18 cellular contexts compared by ENCODE assay signal in genomic region chr13:19664481-19665230, GRCh38. TPM values are rescaled to one million over a fixed set of nuclear protein-coding genes. Genes with fewer than 3 reads are reported as not detected.
DNase-seq lines count a peak whose midpoint lies in the region; ATAC-seq and TF ChIP-seq lines count a peak whose summit lies in the region.
"Had no signal": no experiment of that assay in that cellular context is flagged by ENCODE, and none has a peak within 500 bp of the region (broad histone marks: within the 10 kb centered on the region; RNA-seq: fewer than 3 reads in every experiment).

No MANE protein-coding gene starts in this region.

- H3K36me3 ChIP-seq in MG63 (peaks cover 49% of the 10 kb centered on the region), lower lobe of right lung (peaks cover 100% of the 10 kb centered on the region)

- DNase-seq in activated CD4-positive, alpha-beta T cell treated with anti-CD3 and anti-CD28 coated beads, Interleukin-2, amount 10 ng/mL, durations not matched to agents 7 days and 5 days: no peak
- DNase-seq in activated CD4-positive, alpha-beta T cell treated with anti-CD3 and anti-CD28 coated beads, Interleukin-2, amount 50 U/mL, for 48 hours: no peak
- no peak for DNase-seq in natural killer cell treated with Interleukin-12 subunit alpha and Interleukin-12 subunit beta and Interleukin-15 and Interleukin-18, amount 100 ng/mL, for 72 hours (ENCODE audit: low spot score)
- DNase-seq in MG63: no peak
- DNase-seq in lower lobe of right lung: no peak
- DNase-seq: foreskin melanocyte, mammary epithelial cell, NCI-H2029, NCI-H526 treated with DMSO at 0.1 percent for 48 hours, occipital lobe, upper lobe of left lung had no signal

- no peaks in the 10 kb centered on the region for H3K27me3 Mint-ChIP-seq in activated CD4-positive, alpha-beta T cell treated with anti-CD3 and anti-CD28 coated beads, Interleukin-2, amount 10 ng/mL, durations not matched to agents 7 days and 5 days
- H3K27me3 Mint-ChIP-seq in IgD-negative memory B cell: no peaks in the 10 kb centered on the region
- no peaks in the 10 kb centered on the region for H3K27me3 Mint-ChIP-seq in natural killer cell treated with Interleukin-12 subunit alpha and Interleukin-12 subunit beta and Interleukin-15 and Interleukin-18, amount 100 ng/mL, for 72 hours

- peaks cover 67% of the 10 kb centered on the region for H3K36me3 Mint-ChIP-seq in activated CD4-positive, alpha-beta T cell treated with anti-CD3 and anti-CD28 coated beads, Interleukin-2, amount 10 ng/mL, durations not matched to agents 7 days and 5 days (ENCODE audit: low read depth)
- no peaks in the 10 kb centered on the region for H3K36me3 Mint-ChIP-seq in IgD-negative memory B cell
- H3K36me3 Mint-ChIP-seq in natural killer cell treated with Interleukin-12 subunit alpha and Interleukin-12 subunit beta and Interleukin-15 and Interleukin-18, amount 100 ng/mL, for 72 hours: peaks cover 17% of the 10 kb centered on the region

- H3K4me1 ChIP-seq in lower lobe of right lung: no peaks in the 10 kb centered on the region
- H3K4me1 ChIP-seq: HAP-1, upper lobe of left lung had no signal

- intact Hi-C loops in lower lobe of right lung (cut with DNase I): no loop called here

- H3K4me1 Mint-ChIP-seq in activated CD4-positive, alpha-beta T cell treated with anti-CD3 and anti-CD28 coated beads, Interleukin-2, amount 10 ng/mL, durations not matched to agents 7 days and 5 days: peaks cover 6% of the 10 kb centered on the region
- H3K4me1 Mint-ChIP-seq in IgD-negative memory B cell: peaks cover 0 to 2% (median 1%) of the 10 kb centered on the region in 3 donors
- peaks cover 9 to 10% of the 10 kb centered on the region in 2 donors for H3K4me1 Mint-ChIP-seq in natural killer cell treated with Interleukin-12 subunit alpha and Interleukin-12 subunit beta and Interleukin-15 and Interleukin-18, amount 100 ng/mL, for 72 hours (ENCODE audit: low read depth in 2 of 2)
- H3K4me1 Mint-ChIP-seq: CD14-positive monocyte had no signal

- no peak for ATAC-seq in natural killer cell treated with Interleukin-12 subunit alpha and Interleukin-12 subunit beta and Interleukin-15 and Interleukin-18, amount 100 ng/mL, for 72 hours
- no peak for ATAC-seq in lower lobe of right lung
- no peak for ATAC-seq in GM19351 (IDR thresholded peaks at IDR 0.05; ENCODE audit: unreplicated experiment)
- ATAC-seq: GM12878 had no signal

- H3K27ac ChIP-seq in angular gyrus (ENCODE audit: low read depth, low read length) (peak overlapping the region; percentile 54), lower lobe of right lung (no peak overlapping the region)
- H3K27ac ChIP-seq: upper lobe of left lung had no signal

- POLR2A ChIA-PET in activated CD4-positive, alpha-beta T cell treated with anti-CD3 and anti-CD28 coated beads, Interleukin-2, amount 10 ng/mL, durations not matched to agents 7 days and 5 days (lab: Charles Lee): no interaction called here

- TF ChIP-seq CTCF in lower lobe of right lung (IDR thresholded peaks at IDR 0.05): no peak

- CTCF ChIA-PET in activated CD4-positive, alpha-beta T cell treated with anti-CD3 and anti-CD28 coated beads, Interleukin-2, amount 10 ng/mL, durations not matched to agents 7 days and 5 days (lab: Charles Lee): interaction anchor here (0.6 kb wide), 1 partner anchor 18 kb away, joined by 3 read pairs; no protein-coding TSS in a partner anchor

- no peaks in the 10 kb centered on the region for H3K27me3 ChIP-seq in MG63
- no peaks in the 10 kb centered on the region for H3K27me3 ChIP-seq in lower lobe of right lung (ENCODE audit: low read depth)
- H3K27me3 ChIP-seq: upper lobe of left lung had no signal

- peak overlapping the region; percentile 57 for H3K27ac Mint-ChIP-seq in activated CD4-positive, alpha-beta T cell treated with anti-CD3 and anti-CD28 coated beads, Interleukin-2, amount 10 ng/mL, durations not matched to agents 7 days and 5 days
- H3K27ac Mint-ChIP-seq in IgD-negative memory B cell: peak overlapping the region in 2 of 3 donors; percentile 49 to 86
- H3K27ac Mint-ChIP-seq in natural killer cell treated with Interleukin-12 subunit alpha and Interleukin-12 subunit beta and Interleukin-15 and Interleukin-18, amount 100 ng/mL, for 72 hours: peak overlapping the region; percentile 0 to 34

- H3K9me3 ChIP-seq in MG63 (no peaks in the 10 kb centered on the region), lower lobe of right lung (no peaks in the 10 kb centered on the region)
- H3K9me3 ChIP-seq: HAP-1, SK-N-SH, upper lobe of left lung had no signal

- no peak overlapping the region for H3K4me3 Mint-ChIP-seq in activated CD4-positive, alpha-beta T cell treated with anti-CD3 and anti-CD28 coated beads, Interleukin-2, amount 10 ng/mL, durations not matched to agents 7 days and 5 days
- H3K4me3 Mint-ChIP-seq in IgD-negative memory B cell: no peak overlapping the region
- H3K4me3 Mint-ChIP-seq in natural killer cell treated with Interleukin-12 subunit alpha and Interleukin-12 subunit beta and Interleukin-15 and Interleukin-18, amount 100 ng/mL, for 72 hours: no peak overlapping the region
- H3K4me3 Mint-ChIP-seq: CD14-positive monocyte had no signal

- no peaks in the 10 kb centered on the region for H3K9me3 Mint-ChIP-seq in activated CD4-positive, alpha-beta T cell treated with anti-CD3 and anti-CD28 coated beads, Interleukin-2, amount 10 ng/mL, durations not matched to agents 7 days and 5 days
- H3K9me3 Mint-ChIP-seq in IgD-negative memory B cell: no peaks in the 10 kb centered on the region
- no peaks in the 10 kb centered on the region for H3K9me3 Mint-ChIP-seq in natural killer cell treated with Interleukin-12 subunit alpha and Interleukin-12 subunit beta and Interleukin-15 and Interleukin-18, amount 100 ng/mL, for 72 hours
- H3K9me3 Mint-ChIP-seq: CD14-positive monocyte had no signal

- H3K4me3 ChIP-seq in MG63 (no peak overlapping the region), lower lobe of right lung (no peak overlapping the region)
- H3K4me3 ChIP-seq: GM12878, HAP-1, upper lobe of left lung had no signal

RNA-seq across cellular contexts. Expression of gene MPHOSPH8, which starts 31.2 kb away (rescaled TPM):
- 10 to 100 TPM; 44.9 to 49.6 TPM for total RNA-seq in activated CD4-positive, alpha-beta T cell treated with anti-CD3 and anti-CD28 coated beads, Interleukin-2, amount 10 ng/mL, durations not matched to agents 7 days and 5 days
- 19.8 TPM for polyA plus RNA-seq in IgD-negative memory B cell
- total RNA-seq in natural killer cell treated with Interleukin-12 subunit alpha and Interleukin-12 subunit beta and Interleukin-15 and Interleukin-18, amount 100 ng/mL, for 72 hours: 10 to 100 TPM; 33.4 to 39.0 TPM
- 6.3 and 6.7 TPM in 2 replicates for total RNA-seq in MG63 (2014; rRNA removed; shearing (Covaris generic); ENCODE audit: low replicate concordance)
- total RNA-seq in lower lobe of right lung: 46.5 TPM

Comparison
In these comparisons a context has a peak if more than half of its experiments do, and no peak if none do; other contexts are left out.
1. H3K27ac Mint-ChIP-seq: peak in every context shown above with its lines; median percentile 68 in IgD-negative memory B cell; 57 in activated CD4-positive, alpha-beta T cell treated with anti-CD3 and anti-CD28 coated beads, Interleukin-2, amount 10 ng/mL, durations not matched to agents 7 days and 5 days; 17 in natural killer cell treated with Interleukin-12 subunit alpha and Interleukin-12 subunit beta and Interleukin-15 and Interleukin-18, amount 100 ng/mL, for 72 hours.